ENCODE assay signal across 1 cellular context in genomic region chr7:21580073-21580521, GRCh38.
TF ChIP-seq lines count a peak whose summit lies in the region.

No MANE protein-coding gene starts in this region.

TF ChIP-seq in GM23338, 12 proteins besides CTCF, POLR2A, EP300 and RAD21 (continued from another document):
- TF ChIP-seq ETS1 (IDR thresholded peaks at IDR 0.05) (no peak), ZNF114 (CRISPR knock-in tag; IDR thresholded peaks at IDR 0.05) (no peak), EZH2 (IDR thresholded peaks at IDR 0.05; ENCODE audit: low read depth, unreplicated experiment) (no peak)
